28 cellular contexts compared by ENCODE assay signal in genomic region chr11:105232021-105232420, GRCh38.
"Had no signal": no experiment of that assay in that cellular context is flagged by ENCODE, and none has a peak within 500 bp of the region (broad histone marks: within the 10 kb centered on the region; RNA-seq: fewer than 3 reads in every experiment).

No MANE protein-coding gene starts in this region.

- H3K36me3 ChIP-seq: left lung, ovary, prostate gland, stomach, tibial artery, upper lobe of right lung had no signal

- H3K4me1 ChIP-seq: left lung, prostate gland, stomach, testis, tibial artery had no signal

- H3K4me3 ChIP-seq: left lung, lung, mucosa of descending colon, ovary, prostate gland, skin epidermis, stomach, testis, tibial artery, upper lobe of right lung had no signal

- FAIRE-seq: kidney, urothelium cell line had no signal

- H3K9me3 ChIP-seq: left lung, mucosa of descending colon, ovary, prostate gland, stomach, testis, tibial artery, upper lobe of right lung had no signal

- ATAC-seq: left colon; left lung; mucosa of descending colon; naive thymus-derived CD4-positive, alpha-beta T cell; natural killer cell treated with Interleukin-12 subunit alpha and Interleukin-12 subunit beta and Interleukin-15 and Interleukin-18, amount 100 ng/mL, for 72 hours; right cardiac atrium; sciatic nerve; stimulated activated naive B cell treated with anti-CD40 and anti-IgM and Interleukin-4, amounts not matched to agents 10 μg/mL and 1 μg/mL and 100 μg/mL, for 72 hours; stimulated activated naive CD8-positive, alpha-beta T cell treated with anti-CD3 and anti-CD28 coated beads, Interleukin-15, Interleukin-2, amounts not matched to agents 100 U/mL and 50 U/mL, for 24 hours; upper lobe of right lung had no signal

- H3K27ac ChIP-seq: left lung, ovary, prostate gland, skin epidermis, stomach, testis, tibial artery, upper lobe of right lung had no signal

- H3K27me3 ChIP-seq: left lung, ovary, stomach, testis, tibial artery, upper lobe of right lung had no signal

- DNase-seq: hippocampal formation; kidney; left colon; left lung; mesendoderm; mucosa of descending colon; naive thymus-derived CD4-positive, alpha-beta T cell; ovary; posterior cingulate gyrus; retina; right cardiac atrium; stimulated activated CD4-positive, alpha-beta T cell treated with anti-CD3 and anti-CD28 coated beads, Interleukin-12 subunit alpha, Interleukin-12 subunit beta, amount 100 ng/mL, for 4 hours; stimulated activated CD4-positive, alpha-beta T cell treated with anti-CD3 and anti-CD28 coated beads, Interleukin-15, amount 100 ng/mL, for 24 hours; stimulated activated CD4-positive, alpha-beta T cell treated with anti-CD3 and anti-CD28 coated beads, Interleukin-2, amount 100 ng/mL, for 24 hours; stimulated activated CD4-positive, alpha-beta T cell treated with anti-CD3 and anti-CD28 coated beads, Interleukin-4, amount 100 ng/mL, for 1 hour; stimulated activated naive B cell treated with anti-CD40 and anti-IgM and Interleukin-4, amounts not matched to agents 10 μg/mL and 1 μg/mL and 100 μg/mL, for 72 hours; stimulated activated naive CD8-positive, alpha-beta T cell treated with anti-CD3 and anti-CD28 coated beads, Interleukin-15, Interleukin-2, amounts not matched to agents 100 U/mL and 50 U/mL, for 24 hours; stomach; testis; tibial artery; trophoblast cell; upper lobe of right lung had no signal
